ENCODE assay signal across 15 cellular contexts in genomic region chr17:9979463-9979995, GRCh38.
"Had no signal": no experiment of that assay in that cellular context is flagged by ENCODE, and none has a peak within 500 bp of the region (broad histone marks: within the 10 kb centered on the region; RNA-seq: fewer than 3 reads in every experiment).

No MANE protein-coding gene starts in this region.

- H3K27me3 ChIP-seq: brain microvascular endothelial cell, left lung, tibial nerve had no signal

- H3K4me3 ChIP-seq: left lung, skin epidermis, tibial nerve had no signal

- H3K36me3 ChIP-seq: brain microvascular endothelial cell had no signal

- H3K27ac Mint-ChIP-seq: activated naive CD8-positive, alpha-beta T cell treated with anti-CD3 and anti-CD28 coated beads for 36 hours; dendritic cell treated with granulocyte-macrophage colony-stimulating factor and Interleukin-4, amounts not matched to agents 40 ng/mL and 50 ng/mL, for 4 days; T-helper 1 cell treated with Interleukin-12 subunit alpha and Interleukin-12 subunit beta and Interleukin-4 antibody, amounts not matched to agents 30 μg/mL and 1 μg/mL, for 36 hours; WTC11 had no signal

- H3K36me3 Mint-ChIP-seq: activated naive CD8-positive, alpha-beta T cell treated with anti-CD3 and anti-CD28 coated beads for 36 hours; stimulated activated effector memory CD8-positive, alpha-beta T cell treated with anti-CD3 and anti-CD28 coated beads, Interleukin-12 subunit alpha, Interleukin-12 subunit beta, amount 100 ng/mL, for 72 hours; WTC11 had no signal

- DNase-seq: activated CD4-positive, alpha-beta T cell treated with anti-CD3 and anti-CD28 coated beads for 48 hours; activated effector memory CD4-positive, alpha-beta T cell treated with Interleukin-2 at 50 U/mL for 16 hours; activated naive CD8-positive, alpha-beta T cell treated with anti-CD3 and anti-CD28 coated beads for 36 hours; activated T-cell treated with anti-CD3 and anti-CD28 coated beads, Interleukin-2, amount 50 U/mL, for 1 hour; brain microvascular endothelial cell; cerebellar nuclear complex; foreskin fibroblast; glutamatergic neuron; left lung had no signal

- H3K4me3 Mint-ChIP-seq: activated naive CD8-positive, alpha-beta T cell treated with anti-CD3 and anti-CD28 coated beads for 36 hours; dendritic cell treated with granulocyte-macrophage colony-stimulating factor and Interleukin-4, amounts not matched to agents 40 ng/mL and 50 ng/mL, for 4 days; stimulated activated effector memory CD8-positive, alpha-beta T cell treated with anti-CD3 and anti-CD28 coated beads, Interleukin-12 subunit alpha, Interleukin-12 subunit beta, amount 100 ng/mL, for 72 hours; T-helper 1 cell treated with Interleukin-12 subunit alpha and Interleukin-12 subunit beta and Interleukin-4 antibody, amounts not matched to agents 30 μg/mL and 1 μg/mL, for 36 hours; WTC11 had no signal

- H3K27me3 Mint-ChIP-seq: activated naive CD8-positive, alpha-beta T cell treated with anti-CD3 and anti-CD28 coated beads for 36 hours; dendritic cell treated with granulocyte-macrophage colony-stimulating factor and Interleukin-4, amounts not matched to agents 40 ng/mL and 50 ng/mL, for 4 days had no signal

- H3K9me3 ChIP-seq: left lung, tibial nerve had no signal

- H3K27ac ChIP-seq: brain microvascular endothelial cell, left lung had no signal

- H3K9me3 Mint-ChIP-seq: activated naive CD8-positive, alpha-beta T cell treated with anti-CD3 and anti-CD28 coated beads for 36 hours; dendritic cell treated with granulocyte-macrophage colony-stimulating factor and Interleukin-4, amounts not matched to agents 40 ng/mL and 50 ng/mL, for 4 days; stimulated activated effector memory CD8-positive, alpha-beta T cell treated with anti-CD3 and anti-CD28 coated beads, Interleukin-12 subunit alpha, Interleukin-12 subunit beta, amount 100 ng/mL, for 72 hours; T-helper 1 cell treated with Interleukin-12 subunit alpha and Interleukin-12 subunit beta and Interleukin-4 antibody, amounts not matched to agents 30 μg/mL and 1 μg/mL, for 36 hours; WTC11 had no signal
